In the genomic region with DNA sequence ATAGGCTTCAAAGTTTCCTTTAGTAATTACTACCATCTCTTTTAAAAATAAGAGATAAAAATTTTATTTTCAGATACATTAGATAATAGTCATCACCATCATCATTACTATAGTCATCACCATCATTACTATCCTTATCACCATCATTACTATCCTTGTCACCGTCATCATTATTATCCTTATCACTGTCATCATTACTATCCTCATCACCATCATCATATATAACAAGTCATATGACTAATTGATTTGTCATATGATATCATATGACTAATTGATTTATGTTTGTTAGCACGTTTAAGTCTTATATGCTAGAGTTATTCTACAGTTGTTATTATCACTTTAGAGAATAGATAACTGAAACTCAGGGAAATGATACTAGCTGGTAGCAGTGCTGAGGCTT, we compare ENCODE assay signal across 25 cellular contexts.
A peak's percentile ranks its signal among the peaks of the same experiment; 100 is the strongest.
DNase-seq lines count a peak whose midpoint lies in the region; ATAC-seq, FAIRE-seq and TF ChIP-seq lines count a peak whose summit lies in the region.
"Had no signal": no experiment of that assay in that cellular context is flagged by ENCODE, and none has a peak within 500 bp of the region (broad histone marks: within the 10 kb centered on the region; RNA-seq: fewer than 3 reads in every experiment).

No MANE protein-coding gene starts in this region.

- intact Hi-C loops in HepG2 (cut with micrococcal nuclease; ENCODE audit: unreplicated experiment) (no loop called here), right lobe of liver (cut with DNase I) (no loop called here)

- FAIRE-seq in HepG2 (lab: Jason Lieb, UNC), result no peak
- FAIRE-seq: A549, GM12878, GM12892, GM18507, GM19239 had no signal

- H4K20me1 ChIP-seq in HepG2 (ENCODE audit: insufficient read depth, low read length), result no peaks in the 10 kb centered on the region
- H4K20me1 ChIP-seq: BLaER1 treated with 17β-estradiol and CSF1 and Interleukin-3, amounts not matched to agents 10 nM and 100 nM had no signal

- no peaks in the 10 kb centered on the region for H3K36me3 ChIP-seq in HepG2 (replicated peaks in 1 of 2; ENCODE audit: control insufficient read depth in 1 of 2, insufficient read depth in 2 of 2, low read length in 2 of 2)
- H3K36me3 ChIP-seq in right lobe of liver, result no peaks in the 10 kb centered on the region
- H3K36me3 ChIP-seq in upper lobe of left lung, result no peaks in the 10 kb centered on the region
- H3K36me3 ChIP-seq: BLaER1 treated with 17β-estradiol and CSF1 and Interleukin-3, amounts not matched to agents 10 nM and 100 nM had no signal

- TF ChIP-seq POLR2A in HepG2 (IDR thresholded peaks at IDR 0.05; ENCODE audit: insufficient read depth in 1 of 2, low read depth in 2 of 2, low read length in 2 of 2) (no peak), right lobe of liver (IDR thresholded peaks at IDR 0.05) (no peak), upper lobe of left lung (IDR thresholded peaks at IDR 0.05) (no peak)

- H3K27ac ChIP-seq in HepG2 (ENCODE audit: extremely low read length, insufficient read depth, low read length) (no peak overlapping the region), right lobe of liver (no peak overlapping the region), upper lobe of left lung (no peak overlapping the region)
- H3K27ac ChIP-seq: 22Rv1; A549; BLaER1 treated with 17β-estradiol and CSF1 and Interleukin-3, amounts not matched to agents 10 nM and 100 nM; C4-2B had no signal

- CTCF ChIA-PET in HepG2 (lab: Yijun Ruan, JAX; ENCODE audit: low intra/inter-chr PET ratio, low total read pairs), result no interaction called here

- ATAC-seq in HepG2 (no peak), right lobe of liver (no peak), GM18511 (IDR thresholded peaks at IDR 0.05; ENCODE audit: unreplicated experiment) (no peak), upper lobe of left lung (ENCODE audit: low FRiP score in 2 of 2) (no peak)
- ATAC-seq: A549; CD8-positive, alpha-beta T cell; GM12878 had no signal

- no peak overlapping the region for H3K4me2 ChIP-seq in HepG2 (ENCODE audit: low read depth, low read length)
- H3K4me2 ChIP-seq: A549; BLaER1 treated with 17β-estradiol and CSF1 and Interleukin-3, amounts not matched to agents 10 nM and 100 nM had no signal

- H3K79me2 ChIP-seq in HepG2 (ENCODE audit: insufficient read depth, low read length), result no peaks in the 10 kb centered on the region

- TF ChIP-seq RAD21 in HepG2 (CRISPR knock-in tag; IDR thresholded peaks at IDR 0.05), result no peak

- no TSS peak for BruUV-seq in HepG2 (replicated peaks; lab: Mats Ljungman, UMichigan)

- DNase-seq in HepG2 (ENCODE audit: low spot score) (no peak), right lobe of liver (no peak), RKO (ENCODE audit: low spot score) (peak; percentile 59), upper lobe of left lung (no peak)
- DNase-seq: AML-193; Caco-2; Calu3; CD4-positive, alpha-beta T cell; CD8-positive, alpha-beta T cell; DMS 273 treated with DMSO at 0.1 percent for 48 hours; DMS153; DMS53; DMS79; DND-41; EL; GDM1 had no signal

- no peak for TF ChIP-seq EP300 in HepG2 (IDR thresholded peaks at IDR 0.05; ENCODE audit: low read depth in 2 of 2, low read length in 2 of 2)
- no peak for TF ChIP-seq EP300 in HepG2 (CRISPR knock-in tag; IDR thresholded peaks at IDR 0.05; ENCODE audit: borderline replicate concordance)
- TF ChIP-seq EP300 in upper lobe of left lung (IDR thresholded peaks at IDR 0.05), result no peak

- 3% methylated on average over 2 of the region's 2 CpGs for WGBS in HepG2 (ENCODE audit: low lambda C conversion rate)
- 72% methylated on average over 2 of the region's 2 CpGs for WGBS in right lobe of liver (ENCODE audit: insufficient coverage, low coverage, low lambda C conversion rate, missing lambda C conversion rate)
- 75 to 82% methylated on average over 2 of the region's 2 CpGs for WGBS in upper lobe of left lung, 2 donors

- H3K4me1 ChIP-seq in HepG2 (ENCODE audit: insufficient read depth, low read length) (no peaks in the 10 kb centered on the region), right lobe of liver (no peaks in the 10 kb centered on the region), upper lobe of left lung (no peaks in the 10 kb centered on the region)
- H3K4me1 ChIP-seq: A549; BLaER1 treated with 17β-estradiol and CSF1 and Interleukin-3, amounts not matched to agents 10 nM and 100 nM; Caco-2 had no signal

- in situ Hi-C loops in HepG2 (cut with HindIII; ENCODE audit: extremely low pct_ligation_motif_present, low pct_unique_long_range_greater_than_20kb), result no loop called here

- no peak overlapping the region for H3K4me3 ChIP-seq in HepG2 (replicated peaks in 1 of 3; ENCODE audit: insufficient read depth in 1 of 3, low read depth in 2 of 3, low read length in 3 of 3)
- H3K4me3 ChIP-seq in right lobe of liver, result no peak overlapping the region
- H3K4me3 ChIP-seq in upper lobe of left lung, result no peak overlapping the region
- H3K4me3 ChIP-seq: A549; BLaER1 treated with 17β-estradiol and CSF1 and Interleukin-3, amounts not matched to agents 10 nM and 100 nM; GM12878 had no signal

- TF ChIP-seq CTCF in HepG2 (CRISPR knock-in tag; IDR thresholded peaks at IDR 0.05) (no peak), right lobe of liver (IDR thresholded peaks at IDR 0.05) (no peak), upper lobe of left lung (IDR thresholded peaks at IDR 0.05) (no peak)

- POLR2A ChIA-PET in HepG2 (lab: Yijun Ruan, JAX), result no interaction called here

- no peaks in the 10 kb centered on the region for H3K9me3 ChIP-seq in HepG2 (ENCODE audit: low read length)
- no peaks in the 10 kb centered on the region for H3K9me3 ChIP-seq in right lobe of liver
- no peaks in the 10 kb centered on the region for H3K9me3 ChIP-seq in upper lobe of left lung
- H3K9me3 ChIP-seq: A549; BLaER1 treated with 17β-estradiol and CSF1 and Interleukin-3, amounts not matched to agents 10 nM and 100 nM; Caco-2 had no signal

- H3K27me3 ChIP-seq in HepG2 (ENCODE audit: control insufficient read depth in 1 of 2, insufficient read depth in 2 of 2, low read length in 2 of 2), result no peaks in the 10 kb centered on the region
- H3K27me3 ChIP-seq in right lobe of liver, result no peaks in the 10 kb centered on the region
- no peaks in the 10 kb centered on the region for H3K27me3 ChIP-seq in upper lobe of left lung
- H3K27me3 ChIP-seq: BLaER1 treated with 17β-estradiol and CSF1 and Interleukin-3, amounts not matched to agents 10 nM and 100 nM had no signal

- no peak overlapping the region for H2AFZ ChIP-seq in HepG2 (ENCODE audit: low read length)

- H3K9ac ChIP-seq in HepG2 (ENCODE audit: insufficient read depth, low read depth, low read length), result no peak overlapping the region
- H3K9ac ChIP-seq: BLaER1 treated with 17β-estradiol and CSF1 and Interleukin-3, amounts not matched to agents 10 nM and 100 nM had no signal

TF ChIP-seq in HepG2, 621 proteins besides CTCF, POLR2A, EP300 and RAD21:
- TF ChIP-seq CREB1 (IDR thresholded peaks at IDR 0.05) (peak; percentile 88), CREB1 (CRISPR knock-in tag; IDR thresholded peaks at IDR 0.05) (no peak), JARID2 (CRISPR knock-in tag; IDR thresholded peaks at IDR 0.05; ENCODE audit: insufficient replicate concordance) (no peak)
